8 cellular contexts compared by ENCODE assay signal in genomic region chr7:44346063-44346462, GRCh38.
"Had no signal": no experiment of that assay in that cellular context is flagged by ENCODE, and none has a peak within 500 bp of the region (broad histone marks: within the 10 kb centered on the region; RNA-seq: fewer than 3 reads in every experiment).

No MANE protein-coding gene starts in this region.

- DNase-seq: GDM1, GF-D8 had no signal

- H3K4me3 ChIP-seq: GM12878 had no signal

- ATAC-seq: GM12878 had no signal

- FAIRE-seq: G401.6, GM12878, GM12891, GM12892, GM18507, GM19239 had no signal
